1 cellular context compared by ENCODE assay signal in the genomic region with DNA sequence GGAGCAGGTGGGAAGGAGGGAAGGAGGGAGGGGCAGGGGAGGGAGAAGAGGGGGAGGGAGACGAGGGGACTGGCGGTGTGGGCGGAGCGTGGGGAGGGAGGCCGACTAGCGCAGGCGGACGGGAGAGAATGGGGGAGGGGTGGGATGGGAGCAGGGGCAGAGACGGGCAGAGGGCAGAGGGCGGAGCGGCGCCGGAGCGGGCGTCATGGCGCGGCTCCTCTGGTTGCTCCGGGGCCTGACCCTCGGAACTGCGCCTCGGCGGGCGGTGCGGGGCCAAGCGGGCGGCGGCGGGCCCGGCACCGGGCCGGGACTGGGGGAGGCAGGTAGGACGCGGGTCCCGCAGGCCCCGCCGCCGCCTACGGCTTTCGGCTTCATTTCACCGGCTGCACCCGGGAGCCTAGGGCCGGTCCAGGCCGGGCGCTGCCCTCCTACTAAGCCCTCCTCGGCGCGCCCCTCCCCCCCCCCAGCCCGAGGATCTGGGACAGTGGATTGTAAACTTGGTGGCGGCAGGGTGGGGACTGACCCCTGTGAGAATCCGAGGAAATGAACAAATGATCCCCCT.
A peak's percentile ranks its signal among the peaks of the same experiment; 100 is the strongest.
TF ChIP-seq lines count a peak whose summit lies in the region.

Gene MSRB2 (plus strand): TSS at position 176 of the 562 bp plus-strand sequence. CDS start 30 bp downstream, at position 206.

TF ChIP-seq in HEK293, 187 proteins besides CTCF, POLR2A, EP300 and RAD21 (continued from another document and continues in another):
- TF ChIP-seq KLF10 (tag by site-specific recombination; IDR thresholded peaks at IDR 0.05) (peak; percentile 52; the same call in 1 of the 2 replicates), ZNF473 (tag by site-specific recombination; IDR thresholded peaks at IDR 0.05) (no peak), ZNF366 (tag by site-specific recombination; conservative IDR thresholded peaks at IDR 0.05) (peak; percentile 72; the same call in 1 of the 2 replicates), GLIS1 (tag by site-specific recombination; IDR thresholded peaks at IDR 0.05) (peak; percentile 25; the same call in 1 of the 2 replicates), ZFP41 (tag by site-specific recombination; IDR thresholded peaks at IDR 0.05; ENCODE audit: borderline replicate concordance) (no peak), MYNN (tag by site-specific recombination; IDR thresholded peaks at IDR 0.05; ENCODE audit: borderline replicate concordance) (no peak), ZNF324 (tag by site-specific recombination; IDR thresholded peaks at IDR 0.05) (0 out of 2 replicates have a peak, but pooled peaks have one; percentile 6), ZNF266 (tag by site-specific recombination; IDR thresholded peaks at IDR 0.05; ENCODE audit: low read depth) (no peak), ZNF391 (tag by site-specific recombination; IDR thresholded peaks at IDR 0.05; ENCODE audit: borderline replicate concordance, low read depth) (no peak), ZFP69B (tag by site-specific recombination; IDR thresholded peaks at IDR 0.05) (no peak), ZNF561 (tag by site-specific recombination; IDR thresholded peaks at IDR 0.05; ENCODE audit: borderline replicate concordance) (peak; percentile 79; the same call in 1 of the 2 replicates), ZFP37 (tag by site-specific recombination; IDR thresholded peaks at IDR 0.05) (no peak), ZNF148 (tag by site-specific recombination; IDR thresholded peaks at IDR 0.05; ENCODE audit: borderline replicate concordance) (no peak), ZNF426 (tag by site-specific recombination; IDR thresholded peaks at IDR 0.05) (no peak), ZNF341 (tag by site-specific recombination; IDR thresholded peaks at IDR 0.05; ENCODE audit: low read depth) (peak; percentile 44; the same call in 1 of the 2 replicates), ZNF513 (tag by site-specific recombination; IDR thresholded peaks at IDR 0.05) (no peak), ZNF677 (tag by site-specific recombination; IDR thresholded peaks at IDR 0.05) (no peak), HIC1 (tag by site-specific recombination; IDR thresholded peaks at IDR 0.05) (peak; percentile 93), YY1 (tag by site-specific recombination; IDR thresholded peaks at IDR 0.05) (peak; percentile 65; the same call in 1 of the 2 replicates), ZNF544 (tag by site-specific recombination; IDR thresholded peaks at IDR 0.05) (no peak), KLF9 (tag by site-specific recombination; IDR thresholded peaks at IDR 0.05; ENCODE audit: low read depth) (peak; percentile 27), ZFHX2 (tag by site-specific recombination; conservative IDR thresholded peaks at IDR 0.05) (peak; percentile 99; the same call in 1 of the 2 replicates), ZNF558 (tag by site-specific recombination; IDR thresholded peaks at IDR 0.05) (no peak), ZNF121 (tag by site-specific recombination; IDR thresholded peaks at IDR 0.05) (no peak), ZNF585B (tag by site-specific recombination; IDR thresholded peaks at IDR 0.05) (no peak), RBAK (tag by site-specific recombination; IDR thresholded peaks at IDR 0.05) (no peak), ZNF311 (tag by site-specific recombination; IDR thresholded peaks at IDR 0.05; ENCODE audit: borderline replicate concordance) (no peak), ZNF132 (tag by site-specific recombination; IDR thresholded peaks at IDR 0.05; ENCODE audit: borderline replicate concordance) (no peak), PATZ1 (tag by site-specific recombination; IDR thresholded peaks at IDR 0.05) (peak; percentile 90; the same call in 1 of the 2 replicates), ZNF404 (tag by site-specific recombination; IDR thresholded peaks at IDR 0.05) (no peak), KLF1 (tag by site-specific recombination; IDR thresholded peaks at IDR 0.05) (peak; percentile 83), ZNF394 (tag by site-specific recombination; IDR thresholded peaks at IDR 0.05; ENCODE audit: borderline replicate concordance) (no peak), ZBTB7A (tag by site-specific recombination; IDR thresholded peaks at IDR 0.05; ENCODE audit: low read depth) (no peak), ZNF623 (tag by site-specific recombination; IDR thresholded peaks at IDR 0.05) (no peak), EGR2 (tag by site-specific recombination; IDR thresholded peaks at IDR 0.05; ENCODE audit: low read depth) (peak; percentile 99), ZNF398 (tag by site-specific recombination; IDR thresholded peaks at IDR 0.05) (peak; percentile 87), ZNF621 (tag by site-specific recombination; IDR thresholded peaks at IDR 0.05) (no peak), KLF17 (tag by site-specific recombination; IDR thresholded peaks at IDR 0.05) (peak; percentile 58; the same call in 1 of the 2 replicates), ZNF837 (tag by site-specific recombination; IDR thresholded peaks at IDR 0.05) (no peak), HOXA7 (CRISPR knock-in tag; IDR thresholded peaks at IDR 0.05; ENCODE audit: borderline replicate concordance) (no peak), ZBTB8A (tag by site-specific recombination; IDR thresholded peaks at IDR 0.05) (peak; percentile 94), ZNF223 (tag by site-specific recombination; IDR thresholded peaks at IDR 0.05) (no peak), ZSCAN30 (tag by site-specific recombination; IDR thresholded peaks at IDR 0.05) (peak; percentile 76), OVOL3 (tag by site-specific recombination; IDR thresholded peaks at IDR 0.05) (no peak), ZNF707 (tag by site-specific recombination; IDR thresholded peaks at IDR 0.05) (no peak), KLF7 (tag by site-specific recombination; IDR thresholded peaks at IDR 0.05; ENCODE audit: borderline replicate concordance) (no peak), ZNF596 (tag by site-specific recombination; IDR thresholded peaks at IDR 0.05) (peak; percentile 49; the same call in 1 of the 2 replicates), YY2 (tag by site-specific recombination; IDR thresholded peaks at IDR 0.05) (no peak)
- TF ChIP-seq, protein P1, sequence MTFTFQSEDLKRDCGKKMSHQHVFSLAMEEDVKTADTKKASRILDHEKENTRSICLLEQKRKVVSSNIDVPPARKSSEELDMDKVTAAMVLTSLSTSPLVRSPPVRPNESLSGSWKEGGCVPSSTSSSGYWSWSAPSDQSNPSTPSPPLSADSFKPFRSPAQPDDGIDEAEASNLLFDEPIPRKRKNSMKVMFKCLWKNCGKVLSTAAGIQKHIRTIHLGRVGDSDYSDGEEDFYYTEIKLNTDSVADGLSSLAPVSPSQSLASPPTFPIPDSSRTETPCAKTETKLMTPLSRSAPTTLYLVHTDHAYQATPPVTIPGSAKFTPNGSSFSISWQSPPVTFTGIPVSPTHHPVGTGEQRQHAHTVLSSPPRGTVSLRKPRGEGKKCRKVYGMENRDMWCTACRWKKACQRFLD (tag by site-specific recombination; IDR thresholded peaks at IDR 0.05): no peak
- TF ChIP-seq, protein P2, sequence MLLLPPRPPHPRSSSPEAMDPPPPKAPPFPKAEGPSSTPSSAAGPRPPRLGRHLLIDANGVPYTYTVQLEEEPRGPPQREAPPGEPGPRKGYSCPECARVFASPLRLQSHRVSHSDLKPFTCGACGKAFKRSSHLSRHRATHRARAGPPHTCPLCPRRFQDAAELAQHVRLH (tag by site-specific recombination; IDR thresholded peaks at IDR 0.05): no peak
- TF ChIP-seq, protein P3, sequence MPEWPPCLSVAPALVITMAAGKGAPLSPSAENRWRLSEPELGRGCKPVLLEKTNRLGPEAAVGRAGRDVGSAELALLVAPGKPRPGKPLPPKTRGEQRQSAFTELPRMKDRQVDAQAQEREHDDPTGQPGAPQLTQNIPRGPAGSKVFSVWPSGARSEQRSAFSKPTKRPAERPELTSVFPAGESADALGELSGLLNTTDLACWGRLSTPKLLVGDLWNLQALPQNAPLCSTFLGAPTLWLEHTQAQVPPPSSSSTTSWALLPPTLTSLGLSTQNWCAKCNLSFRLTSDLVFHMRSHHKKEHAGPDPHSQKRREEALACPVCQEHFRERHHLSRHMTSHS (tag by site-specific recombination; IDR thresholded peaks at IDR 0.05): no peak
- TF ChIP-seq, protein P4, sequence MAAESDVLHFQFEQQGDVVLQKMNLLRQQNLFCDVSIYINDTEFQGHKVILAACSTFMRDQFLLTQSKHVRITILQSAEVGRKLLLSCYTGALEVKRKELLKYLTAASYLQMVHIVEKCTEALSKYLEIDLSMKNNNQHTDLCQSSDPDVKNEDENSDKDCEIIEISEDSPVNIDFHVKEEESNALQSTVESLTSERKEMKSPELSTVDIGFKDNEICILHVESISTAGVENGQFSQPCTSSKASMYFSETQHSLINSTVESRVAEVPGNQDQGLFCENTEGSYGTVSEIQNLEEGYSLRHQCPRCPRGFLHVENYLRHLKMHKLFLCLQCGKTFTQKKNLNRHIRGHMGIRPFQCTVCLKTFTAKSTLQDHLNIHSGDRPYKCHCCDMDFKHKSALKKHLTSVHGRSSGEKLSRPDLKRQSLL (tag by site-specific recombination; IDR thresholded peaks at IDR 0.05): peak; percentile 67
